Comparison of ENCODE assay signal across 29 cellular contexts in genomic region chr2:4094743-4095142, GRCh38.
DNase-seq lines count a peak whose midpoint lies in the region; ATAC-seq, FAIRE-seq and TF ChIP-seq lines count a peak whose summit lies in the region.
"Had no signal": no experiment of that assay in that cellular context is flagged by ENCODE, and none has a peak within 500 bp of the region (broad histone marks: within the 10 kb centered on the region; RNA-seq: fewer than 3 reads in every experiment).

No MANE protein-coding gene starts in this region.

- TF ChIP-seq EP300 in HepG2 (IDR thresholded peaks at IDR 0.05; ENCODE audit: low read depth in 2 of 2, low read length in 2 of 2) (no peak), HepG2 (CRISPR knock-in tag; IDR thresholded peaks at IDR 0.05; ENCODE audit: borderline replicate concordance) (no peak)

- H3K4me3 ChIP-seq in HepG2 (replicated peaks in 1 of 3; ENCODE audit: insufficient read depth in 1 of 3, low read depth in 2 of 3, low read length in 3 of 3) (no peak overlapping the region), right lobe of liver (no peak overlapping the region)
- H3K4me3 ChIP-seq: A549; BLaER1; BLaER1 treated with 17β-estradiol and CSF1 and Interleukin-3, amounts not matched to agents 10 nM and 100 nM had no signal

- 29% methylated on average over 8 of the region's 8 CpGs for WGBS in HepG2 (ENCODE audit: low lambda C conversion rate)
- WGBS in right lobe of liver (ENCODE audit: insufficient coverage, low coverage, low lambda C conversion rate, missing lambda C conversion rate): 58% methylated on average over 8 of the region's 8 CpGs

- in situ Hi-C loops in HepG2 (cut with HindIII; ENCODE audit: extremely low pct_ligation_motif_present, low pct_unique_long_range_greater_than_20kb): no loop called here

- no peak for FAIRE-seq in HepG2 (lab: Jason Lieb, UNC)
- FAIRE-seq: A204.1, A549, D721Med had no signal

- TF ChIP-seq CTCF in HepG2 (CRISPR knock-in tag; IDR thresholded peaks at IDR 0.05) (no peak), right lobe of liver (IDR thresholded peaks at IDR 0.05) (no peak)

- intact Hi-C loops in HepG2 (cut with micrococcal nuclease; ENCODE audit: unreplicated experiment): no loop called here
- intact Hi-C loops in right lobe of liver (cut with DNase I): no loop called here

- no peak overlapping the region for H3K9ac ChIP-seq in HepG2 (ENCODE audit: insufficient read depth, low read depth, low read length)
- H3K9ac ChIP-seq: BLaER1; BLaER1 treated with 17β-estradiol and CSF1 and Interleukin-3, amounts not matched to agents 10 nM and 100 nM had no signal

- H3K79me2 ChIP-seq in HepG2 (ENCODE audit: insufficient read depth, low read length): no peaks in the 10 kb centered on the region

- H3K4me1 ChIP-seq in HepG2 (ENCODE audit: insufficient read depth, low read length) (no peaks in the 10 kb centered on the region), right lobe of liver (no peaks in the 10 kb centered on the region)
- H3K4me1 ChIP-seq: A549, BE2C, Caco-2 had no signal

- TF ChIP-seq POLR2A in HepG2 (IDR thresholded peaks at IDR 0.05; ENCODE audit: insufficient read depth in 1 of 2, low read depth in 2 of 2, low read length in 2 of 2) (no peak), right lobe of liver (IDR thresholded peaks at IDR 0.05) (no peak)

- POLR2A ChIA-PET in HepG2 (lab: Yijun Ruan, JAX): no interaction called here

- H3K27ac ChIP-seq in HepG2 (ENCODE audit: extremely low read length, insufficient read depth, low read length) (no peak overlapping the region), right lobe of liver (no peak overlapping the region)
- H3K27ac ChIP-seq: 22Rv1; A549; BLaER1; BLaER1 treated with 17β-estradiol and CSF1 and Interleukin-3, amounts not matched to agents 10 nM and 100 nM; C4-2B had no signal

- no peak for TF ChIP-seq RAD21 in HepG2 (CRISPR knock-in tag; IDR thresholded peaks at IDR 0.05)

- BruUV-seq in HepG2 (replicated peaks; lab: Mats Ljungman, UMichigan): no TSS peak

- ATAC-seq in HepG2: no peak
- ATAC-seq in right lobe of liver: no peak
- ATAC-seq: A549; CD8-positive, alpha-beta T cell had no signal

- peaks cover 0 to 20% of the 10 kb centered on the region in 2 experiments; a peak in 3 of 5 replicates for H3K27me3 ChIP-seq in HepG2 (ENCODE audit: control insufficient read depth in 1 of 2, insufficient read depth in 2 of 2, low read length in 2 of 2)
- no peaks in the 10 kb centered on the region for H3K27me3 ChIP-seq in right lobe of liver
- H3K27me3 ChIP-seq: BE2C; BLaER1; BLaER1 treated with 17β-estradiol and CSF1 and Interleukin-3, amounts not matched to agents 10 nM and 100 nM had no signal

- no peak for DNase-seq in HepG2 (ENCODE audit: low spot score)
- DNase-seq in right lobe of liver: no peak
- DNase-seq: 8988T; ACHN; AML-193; BE2C; C1 segment of cervical spinal cord; Caco-2; Calu3; CD4-positive, alpha-beta memory T cell; CD4-positive, alpha-beta T cell; CD4-positive, CD25-positive, alpha-beta regulatory T cell; CD8-positive, alpha-beta memory T cell; CD8-positive, alpha-beta T cell; COR-L47; DMS 273 treated with DMSO at 0.1 percent for 48 hours; DMS153; DMS53; DMS79; DMS79 treated with DMSO at 0.1 percent for 48 hours; DND-41; EL had no signal

- H4K20me1 ChIP-seq in HepG2 (ENCODE audit: insufficient read depth, low read length): no peaks in the 10 kb centered on the region
- H4K20me1 ChIP-seq: BLaER1; BLaER1 treated with 17β-estradiol and CSF1 and Interleukin-3, amounts not matched to agents 10 nM and 100 nM had no signal

- H2AFZ ChIP-seq in HepG2 (ENCODE audit: low read length): no peak overlapping the region

- CTCF ChIA-PET in HepG2 (lab: Yijun Ruan, JAX; ENCODE audit: low intra/inter-chr PET ratio, low total read pairs): no interaction called here

- H3K36me3 ChIP-seq in HepG2 (replicated peaks in 1 of 2; ENCODE audit: control insufficient read depth in 1 of 2, insufficient read depth in 2 of 2, low read length in 2 of 2) (no peaks in the 10 kb centered on the region), right lobe of liver (no peaks in the 10 kb centered on the region)
- H3K36me3 ChIP-seq: BE2C; BLaER1; BLaER1 treated with 17β-estradiol and CSF1 and Interleukin-3, amounts not matched to agents 10 nM and 100 nM had no signal

- H3K9me3 ChIP-seq in HepG2 (ENCODE audit: low read length) (no peaks in the 10 kb centered on the region), right lobe of liver (no peaks in the 10 kb centered on the region)
- H3K9me3 ChIP-seq: A549; BE2C; BLaER1; BLaER1 treated with 17β-estradiol and CSF1 and Interleukin-3, amounts not matched to agents 10 nM and 100 nM; Caco-2 had no signal

- H3K4me2 ChIP-seq in HepG2 (ENCODE audit: low read depth, low read length): no peak overlapping the region
- H3K4me2 ChIP-seq: A549; BLaER1; BLaER1 treated with 17β-estradiol and CSF1 and Interleukin-3, amounts not matched to agents 10 nM and 100 nM had no signal

TF ChIP-seq in HepG2, 621 proteins besides CTCF, POLR2A, EP300 and RAD21:
- TF ChIP-seq NFYC (CRISPR knock-in tag; IDR thresholded peaks at IDR 0.05): no peak
- TF ChIP-seq ATAD3A (CRISPR knock-in tag; IDR thresholded peaks at IDR 0.05): no peak
- TF ChIP-seq ZNF335 (CRISPR knock-in tag; IDR thresholded peaks at IDR 0.05): no peak
- no peak for TF ChIP-seq FOSL1 (CRISPR knock-in tag; IDR thresholded peaks at IDR 0.05; ENCODE audit: borderline replicate concordance)
- no peak for TF ChIP-seq TAF1 (CRISPR knock-in tag; IDR thresholded peaks at IDR 0.05)
- no peak for TF ChIP-seq ZNF557 (CRISPR knock-in tag; IDR thresholded peaks at IDR 0.05)
- TF ChIP-seq ZNF501 (CRISPR knock-in tag; IDR thresholded peaks at IDR 0.05): no peak
- TF ChIP-seq SP140L (CRISPR knock-in tag; IDR thresholded peaks at IDR 0.05; ENCODE audit: borderline replicate concordance): no peak
- TF ChIP-seq GMEB1 (CRISPR knock-in tag; IDR thresholded peaks at IDR 0.05; ENCODE audit: borderline replicate concordance): no peak
- peak; percentile 95 for TF ChIP-seq CREB1 (IDR thresholded peaks at IDR 0.05)
- TF ChIP-seq CREB1 (CRISPR knock-in tag; IDR thresholded peaks at IDR 0.05): no peak
- TF ChIP-seq ZSCAN21 (CRISPR knock-in tag; IDR thresholded peaks at IDR 0.05; ENCODE audit: borderline replicate concordance): no peak
- no peak for TF ChIP-seq NFATC3 (CRISPR knock-in tag; IDR thresholded peaks at IDR 0.05)
- peak; percentile 97 for TF ChIP-seq ATF7 (IDR thresholded peaks at IDR 0.05)
- TF ChIP-seq ATF7 (CRISPR knock-in tag; IDR thresholded peaks at IDR 0.05): no peak
- no peak for TF ChIP-seq ZNF280B (CRISPR knock-in tag; IDR thresholded peaks at IDR 0.05; ENCODE audit: borderline replicate concordance)
TF ChIP-seq in HepG2: peak in this region for 2.
